13 cellular contexts compared by ENCODE assay signal in genomic region chr15:90478981-90479481, GRCh38. TPM values are rescaled to one million over a fixed set of nuclear protein-coding genes. Genes with fewer than 3 reads are reported as not detected.
A peak's percentile ranks its signal among the peaks of the same experiment; 100 is the strongest.
DNase-seq lines count a peak whose midpoint lies in the region; ATAC-seq and TF ChIP-seq lines count a peak whose summit lies in the region.
"Had no signal": no experiment of that assay in that cellular context is flagged by ENCODE, and none has a peak within 500 bp of the region (broad histone marks: within the 10 kb centered on the region; RNA-seq: fewer than 3 reads in every experiment).

No MANE protein-coding gene starts in this region.

- peak overlapping the region; percentile 27 for H3K9ac ChIP-seq in OCI-LY1 (ENCODE audit: low read length)
- H3K9ac ChIP-seq in neural progenitor cell: no peak overlapping the region

- H3K4me1 Mint-ChIP-seq in activated naive CD8-positive, alpha-beta T cell treated with anti-CD3 and anti-CD28 coated beads, Interleukin-2, amount 50 U/mL, for 24 hours: peaks cover 36% of the 10 kb centered on the region
- peaks cover 25% of the 10 kb centered on the region for H3K4me1 Mint-ChIP-seq in activated naive CD8-positive, alpha-beta T cell treated with anti-CD3 and anti-CD28 coated beads for 36 hours
- no peaks in the 10 kb centered on the region for H3K4me1 Mint-ChIP-seq in neural progenitor cell

- H2AFZ ChIP-seq in OCI-LY1 (ENCODE audit: low read length) (no peak overlapping the region), neural progenitor cell (replicated peaks) (no peak overlapping the region)

- H3K27ac Mint-ChIP-seq in activated naive CD8-positive, alpha-beta T cell treated with anti-CD3 and anti-CD28 coated beads, Interleukin-2, amount 50 U/mL, for 24 hours: peak overlapping the region; percentile 8
- no peak overlapping the region for H3K27ac Mint-ChIP-seq in activated naive CD8-positive, alpha-beta T cell treated with anti-CD3 and anti-CD28 coated beads for 36 hours
- H3K27ac Mint-ChIP-seq in neural progenitor cell: no peak overlapping the region

- H3K36me3 ChIP-seq in OCI-LY1 (ENCODE audit: insufficient read depth, low read length) (peaks cover 61% of the 10 kb centered on the region), tibial artery (peaks cover 68 to 91% (median 88%) of the 10 kb centered on the region in 3 donors), neural progenitor cell (no peaks in the 10 kb centered on the region)

- DNase-seq in activated naive CD8-positive, alpha-beta T cell treated with anti-CD3 and anti-CD28 coated beads, Interleukin-2, amount 50 U/mL, for 24 hours: no peak
- DNase-seq in activated naive CD8-positive, alpha-beta T cell treated with anti-CD3 and anti-CD28 coated beads for 36 hours: no peak
- DNase-seq in dorsolateral prefrontal cortex: no peak
- DNase-seq in tibial artery: no peak
- no peak for DNase-seq in neural progenitor cell (ENCODE audit: low spot score)
- DNase-seq in HK-2 (ENCODE audit: unreplicated experiment): no peak
- DNase-seq in NK-92 treated with Interleukin-12 subunit alpha and Interleukin-12 subunit beta, amount 100 ng/mL, for 24 hours (lab: John Stamatoyannopoulos, UW): no peak
- DNase-seq: amniotic stem cell; NCI-H1436; stimulated activated CD4-positive, alpha-beta T cell treated with anti-CD3 and anti-CD28 coated beads, Interleukin-1b, Interleukin-23, amount 100 ng/mL, for 48 hours had no signal

- H3K4me2 ChIP-seq in OCI-LY1 (ENCODE audit: low read length) (peak overlapping the region; percentile 47), neural progenitor cell (no peak overlapping the region)

- H3K27me3 Mint-ChIP-seq in activated naive CD8-positive, alpha-beta T cell treated with anti-CD3 and anti-CD28 coated beads, Interleukin-2, amount 50 U/mL, for 24 hours: no peaks in the 10 kb centered on the region
- H3K27me3 Mint-ChIP-seq in activated naive CD8-positive, alpha-beta T cell treated with anti-CD3 and anti-CD28 coated beads for 36 hours: no peaks in the 10 kb centered on the region
- no peaks in the 10 kb centered on the region for H3K27me3 Mint-ChIP-seq in neural progenitor cell (ENCODE audit: insufficient read depth, low read depth)

- H3K27me3 ChIP-seq in OCI-LY1 (ENCODE audit: insufficient read depth, low read length) (no peaks in the 10 kb centered on the region), dorsolateral prefrontal cortex (no peaks in the 10 kb centered on the region), tibial artery (no peaks in the 10 kb centered on the region), neural progenitor cell (no peaks in the 10 kb centered on the region)
- H3K27me3 ChIP-seq: thyroid gland had no signal

- peak overlapping the region; percentile 22 for H3K4me3 ChIP-seq in OCI-LY1 (ENCODE audit: low read depth, low read length, poor library complexity, severe bottlenecking)
- no peak overlapping the region for H3K4me3 ChIP-seq in dorsolateral prefrontal cortex
- no peak overlapping the region for H3K4me3 ChIP-seq in tibial artery
- H3K4me3 ChIP-seq in neural progenitor cell: no peak overlapping the region
- H3K4me3 ChIP-seq: thyroid gland had no signal

- H3F3A ChIP-seq in OCI-LY1 (ENCODE audit: insufficient read depth, low read length) (peaks cover 5% of the 10 kb centered on the region; the same call in 1 of the 2 replicates), neural progenitor cell (ENCODE audit: low read depth) (no peaks in the 10 kb centered on the region)

- intact Hi-C loops in dorsolateral prefrontal cortex (cut with DNase I) (no loop called here), tibial artery (cut with DNase I; ENCODE audit: low total_unique reads) (no loop called here)

- H3K79me2 ChIP-seq in OCI-LY1 (ENCODE audit: insufficient read depth, low read length) (no peaks in the 10 kb centered on the region), neural progenitor cell (ENCODE audit: low read depth) (no peaks in the 10 kb centered on the region)

- ATAC-seq in activated naive CD8-positive, alpha-beta T cell treated with anti-CD3 and anti-CD28 coated beads, Interleukin-2, amount 50 U/mL, for 24 hours: peak; percentile 55

- no peak overlapping the region for H3K4me3 Mint-ChIP-seq in activated naive CD8-positive, alpha-beta T cell treated with anti-CD3 and anti-CD28 coated beads, Interleukin-2, amount 50 U/mL, for 24 hours
- no peak overlapping the region for H3K4me3 Mint-ChIP-seq in activated naive CD8-positive, alpha-beta T cell treated with anti-CD3 and anti-CD28 coated beads for 36 hours
- no peak overlapping the region for H3K4me3 Mint-ChIP-seq in neural progenitor cell
- H3K4me3 Mint-ChIP-seq: neural crest cell had no signal

- H3K9me3 Mint-ChIP-seq in activated naive CD8-positive, alpha-beta T cell treated with anti-CD3 and anti-CD28 coated beads, Interleukin-2, amount 50 U/mL, for 24 hours: no peaks in the 10 kb centered on the region
- no peaks in the 10 kb centered on the region for H3K9me3 Mint-ChIP-seq in activated naive CD8-positive, alpha-beta T cell treated with anti-CD3 and anti-CD28 coated beads for 36 hours
- no peaks in the 10 kb centered on the region for H3K9me3 Mint-ChIP-seq in neural progenitor cell
- H3K9me3 Mint-ChIP-seq: neural crest cell had no signal

- no peaks in the 10 kb centered on the region for H4K20me1 ChIP-seq in OCI-LY1 (ENCODE audit: insufficient read depth, low read length)
- no peaks in the 10 kb centered on the region for H4K20me1 ChIP-seq in neural progenitor cell (ENCODE audit: low read depth)

- TF ChIP-seq CTCF in OCI-LY1 (IDR thresholded peaks at IDR 0.05; ENCODE audit: low read length) (no peak), dorsolateral prefrontal cortex (IDR thresholded peaks at IDR 0.05 in 54 of 56, conservative IDR thresholded peaks at IDR 0.05 in 2 of 56; ENCODE audit: low read depth in 1 of 56, partially characterized antibody in 56 of 56) (no peak), tibial artery (IDR thresholded peaks at IDR 0.05) (no peak), neural progenitor cell (IDR thresholded peaks at IDR 0.05) (no peak)

- no peaks in the 10 kb centered on the region for H3K9me3 ChIP-seq in OCI-LY1 (ENCODE audit: low read length)
- H3K9me3 ChIP-seq in tibial artery: no peaks in the 10 kb centered on the region
- H3K9me3 ChIP-seq in neural progenitor cell (ENCODE audit: low read depth): no peaks in the 10 kb centered on the region
- H3K9me3 ChIP-seq: thyroid gland had no signal

- H3K4me1 ChIP-seq in OCI-LY1 (ENCODE audit: insufficient read depth, low read length, severe bottlenecking) (peaks cover 49% of the 10 kb centered on the region), tibial artery (peaks cover 0 to 29% (median 7%) of the 10 kb centered on the region in 4 donors), neural progenitor cell (no peaks in the 10 kb centered on the region)

- H3K27ac ChIP-seq in OCI-LY1 (ENCODE audit: low read depth, low read length, poor library complexity, severe bottlenecking) (peak overlapping the region; percentile 95), dorsolateral prefrontal cortex (peak overlapping the region in 42 of 59 donors; percentile 11 to 100 (median 58)), tibial artery (peak overlapping the region; percentile 11 to 63), neural progenitor cell (no peak overlapping the region)

- no peaks in the 10 kb centered on the region for H3K9me2 ChIP-seq in OCI-LY1 (ENCODE audit: low read depth, low read length)

- H3K36me3 Mint-ChIP-seq in activated naive CD8-positive, alpha-beta T cell treated with anti-CD3 and anti-CD28 coated beads, Interleukin-2, amount 50 U/mL, for 24 hours (ENCODE audit: low read depth): peaks cover 58% of the 10 kb centered on the region
- peaks cover 32% of the 10 kb centered on the region for H3K36me3 Mint-ChIP-seq in activated naive CD8-positive, alpha-beta T cell treated with anti-CD3 and anti-CD28 coated beads for 36 hours
- peaks cover 9% of the 10 kb centered on the region for H3K36me3 Mint-ChIP-seq in neural progenitor cell

RNA-seq across cellular contexts. Expression of gene CRTC3, which starts 50.7 kb away (rescaled TPM):
- 10 to 100 TPM; 28.9 to 30.3 TPM for total RNA-seq in activated naive CD8-positive, alpha-beta T cell treated with anti-CD3 and anti-CD28 coated beads for 36 hours
- 100 to 1,000 TPM in 1 of 120 experiments, 10 to 100 TPM in 119; 33.6 to 101 (median 56.1) TPM for total RNA-seq in dorsolateral prefrontal cortex
- 4.9 and 7.4 TPM in 2 replicates for total RNA-seq in neural progenitor cell (ENCODE audit: low replicate concordance)
